Comparison of ENCODE assay signal across 4 cellular contexts in the genomic region with DNA sequence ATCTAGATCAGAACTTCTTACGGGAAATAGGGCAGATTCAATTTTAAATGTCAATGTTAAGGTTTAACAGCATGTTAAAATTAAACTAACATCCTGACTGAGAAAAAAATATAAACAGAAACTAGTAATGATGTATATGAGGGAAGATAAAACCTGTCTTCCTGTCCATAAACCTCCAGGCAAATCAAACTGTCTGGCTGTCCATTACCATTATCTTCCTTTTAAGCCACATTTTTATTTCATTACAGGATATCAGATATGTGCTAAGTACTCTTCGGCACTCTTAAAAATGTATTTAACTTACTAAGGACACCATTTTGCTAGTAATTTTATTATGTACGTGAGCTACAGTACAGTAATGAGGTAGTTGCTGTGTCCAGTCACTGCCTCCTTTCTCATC.
"Had no signal": no experiment of that assay in that cellular context is flagged by ENCODE, and none has a peak within 500 bp of the region (broad histone marks: within the 10 kb centered on the region; RNA-seq: fewer than 3 reads in every experiment).

No MANE protein-coding gene starts in this region.

- H3K4me3 ChIP-seq: GM23338 had no signal

- DNase-seq: H9, HCEC 1CT had no signal

- ATAC-seq: GM23338, HepG2 had no signal

- H2AFZ ChIP-seq: GM23338 had no signal

- H3K4me2 ChIP-seq: GM23338 had no signal
